Comparison of ENCODE assay signal across 16 cellular contexts in the genomic region with DNA sequence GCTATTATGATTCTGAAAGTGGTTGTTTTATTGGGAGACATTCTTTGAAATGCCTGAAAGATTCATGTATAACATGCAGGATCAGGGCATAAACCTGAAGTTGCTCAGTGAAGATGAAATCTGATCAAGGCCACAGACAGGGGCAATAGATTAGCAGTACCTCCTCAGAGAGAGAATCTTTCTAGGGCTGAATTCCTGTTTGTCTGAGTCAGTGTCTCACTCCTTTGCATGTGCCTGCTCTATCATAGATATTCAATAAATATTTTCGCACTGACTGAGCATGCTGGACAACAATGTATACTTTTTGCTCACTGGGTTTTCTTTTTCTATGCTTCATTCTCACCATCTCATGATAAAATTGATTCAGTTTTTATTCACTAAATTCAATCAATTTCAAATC. TPM values are rescaled to one million over a fixed set of nuclear protein-coding genes. Genes with fewer than 3 reads are reported as not detected.
DNase-seq lines count a peak whose midpoint lies in the region; ATAC-seq and TF ChIP-seq lines count a peak whose summit lies in the region.
"Had no signal": no experiment of that assay in that cellular context is flagged by ENCODE, and none has a peak within 500 bp of the region (broad histone marks: within the 10 kb centered on the region; RNA-seq: fewer than 3 reads in every experiment).

No MANE protein-coding gene starts in this region.

- ATAC-seq in GM19455 (IDR thresholded peaks at IDR 0.05; ENCODE audit: unreplicated experiment): no peak
- ATAC-seq: activated T-cell treated with anti-CD3 and anti-CD28 coated beads, Interleukin-2, amount 50 U/mL, for 72 hours; lower lobe of right lung had no signal

- H3K4me3 ChIP-seq in foreskin fibroblast (ENCODE audit: low read depth in 1 of 2, low read length in 2 of 2): no peak overlapping the region
- H3K4me3 ChIP-seq: lower lobe of right lung, skin epidermis, vagina had no signal

- no peak for TF ChIP-seq CTCF in foreskin fibroblast (IDR thresholded peaks at IDR 0.05; ENCODE audit: low read depth, low read length)

- DNase-seq in AG08395 (ENCODE audit: low spot score): peak; percentile 51
- peak; percentile 40 for DNase-seq in HT1080 (ENCODE audit: low read depth)
- peak; percentile 14 for DNase-seq in amniotic stem cell (lab: John Stamatoyannopoulos, UW)
- peak; percentile 41 to 75 for DNase-seq in foreskin fibroblast
- DNase-seq in NCI-H345 treated with DMSO at 0.1 percent for 48 hours (lab: John Stamatoyannopoulos, UW; ENCODE audit: unreplicated experiment): no peak
- no peak for DNase-seq in NAMALWA (ENCODE audit: low spot score)
- DNase-seq in hippocampal formation (lab: John Stamatoyannopoulos, UW): no peak
- DNase-seq: activated T-cell treated with anti-CD3 and anti-CD28 coated beads, Interleukin-2, amount 50 U/mL, for 72 hours; endodermal cell; lower lobe of right lung; naive B cell; NCI-H2171; stimulated activated CD4-positive, alpha-beta T cell treated with anti-CD3 and anti-CD28 coated beads, Interleukin-4, amount 100 ng/mL, for 24 hours had no signal

RNA-seq across cellular contexts. Expression of a gene that starts 49.8 kb away (rescaled TPM):
- 226 and 261 TPM in 2 replicates for total RNA-seq in HT1080 (2014; rRNA removed; shearing (Covaris generic))
- 520 and 585 TPM in 2 replicates for polyA plus RNA-seq in HT1080 (2015; cell fraction: cytosol; rRNA removed)
- 298 and 305 TPM in 2 replicates for polyA plus RNA-seq in HT1080 (2015; cell fraction: nucleus; rRNA removed)

Comparison
In these comparisons a context has a peak if more than half of its experiments do, and no peak if none do; other contexts are left out.
1. DNase-seq: peak in AG08395 (single experiment), HT1080 (single experiment), amniotic stem cell (single experiment) and foreskin fibroblast (2 of 2); none in NCI-H345 treated with DMSO at 0.1 percent for 48 hours (single experiment), NAMALWA (single experiment) and hippocampal formation (0 of 2).